In genomic region chr1:19208710-19209438, GRCh38 we compare ENCODE assay signal across 8 cellular contexts. TPM values are rescaled to one million over a fixed set of nuclear protein-coding genes. Genes with fewer than 3 reads are reported as not detected.
DNase-seq lines count a peak whose midpoint lies in the region; ATAC-seq and TF ChIP-seq lines count a peak whose summit lies in the region.

No MANE protein-coding gene starts in this region.

- H3K27me3 Mint-ChIP-seq in H9 (ENCODE audit: low read depth) (no peaks in the 10 kb centered on the region), activated B cell treated with CpG ODN at 0.5 μM for 24 hours (no peaks in the 10 kb centered on the region)
- no peaks in the 10 kb centered on the region for H3K27me3 Mint-ChIP-seq in stimulated activated memory B cell treated with anti-CD40 and anti-IgM and Interleukin-4, amounts not matched to agents 10 μg/mL and 1 μg/mL and 100 μg/mL, for 72 hours

- H2BK120ac ChIP-seq in H9 (ENCODE audit: low read depth, low read length, poor library complexity, severe bottlenecking) = no peak overlapping the region

- DNase-seq in H9 = no peak
- no peak for DNase-seq in activated B cell treated with CpG ODN at 0.5 μM for 24 hours
- no peak for DNase-seq in right cardiac atrium
- no peak for DNase-seq in medulla oblongata (ENCODE audit: extremely low spot score)
- DNase-seq in NCI-H2107 treated with DMSO at 0.1 percent for 48 hours (lab: John Stamatoyannopoulos, UW; ENCODE audit: unreplicated experiment) = no peak

- H3K36me3 Mint-ChIP-seq in H9 (ENCODE audit: insufficient read depth in 1 of 3, low read depth in 3 of 3) (peaks cover 0 to 10% (median 5%) of the 10 kb centered on the region in 3 experiments; a peak in 6 of 7 replicates), activated B cell treated with CpG ODN at 0.5 μM for 24 hours (ENCODE audit: low read depth) (peaks cover 50% of the 10 kb centered on the region)
- peaks cover 12% of the 10 kb centered on the region for H3K36me3 Mint-ChIP-seq in stimulated activated memory B cell treated with anti-CD40 and anti-IgM and Interleukin-4, amounts not matched to agents 10 μg/mL and 1 μg/mL and 100 μg/mL, for 72 hours

- no peaks in the 10 kb centered on the region; the same call in 1 of the 2 replicates for H3K4me1 ChIP-seq in H9 (ENCODE audit: insufficient read depth, low read length)
- peaks cover 7% of the 10 kb centered on the region for H3K4me1 ChIP-seq in right cardiac atrium (ENCODE audit: control insufficient read depth, insufficient read depth, low read length)

- H3K4me1 Mint-ChIP-seq in H9 (peaks cover 27 to 28% of the 10 kb centered on the region in 2 experiments), activated B cell treated with CpG ODN at 0.5 μM for 24 hours (peaks cover 67% of the 10 kb centered on the region)
- peaks cover 68% of the 10 kb centered on the region for H3K4me1 Mint-ChIP-seq in stimulated activated memory B cell treated with anti-CD40 and anti-IgM and Interleukin-4, amounts not matched to agents 10 μg/mL and 1 μg/mL and 100 μg/mL, for 72 hours

- H3K23me2 ChIP-seq in H9 (ENCODE audit: insufficient read length, low read depth, low read length, poor library complexity, severe bottlenecking) = peaks cover 11% of the 10 kb centered on the region

- H2BK20ac ChIP-seq in H9 (ENCODE audit: low read depth, low read length, poor library complexity, severe bottlenecking) = no peak overlapping the region

- intact Hi-C loops in activated B cell treated with CpG ODN at 0.5 μM for 24 hours (cut with micrococcal nuclease) (no loop called here), right cardiac atrium (cut with DNase I) (loop anchor here in 1 of 4 donors (10.0 kb wide), 1 partner anchor 446 kb away; no protein-coding TSS in a partner anchor)

- H3K4ac ChIP-seq in H9 (ENCODE audit: low read depth, low read length) = no peak overlapping the region

- no peak overlapping the region for H2AFZ ChIP-seq in H9 (ENCODE audit: low read length)

- no peak overlapping the region for H3K18ac ChIP-seq in H9 (ENCODE audit: insufficient read length, low read depth, low read length)

- CTCF ChIA-PET in activated B cell treated with CpG ODN at 0.5 μM for 24 hours (lab: Charles Lee) = no interaction called here

- peaks cover 51% of the 10 kb centered on the region for H3K79me2 ChIP-seq in H9 (ENCODE audit: insufficient read depth, low read length)

- no peaks in the 10 kb centered on the region for H3K27me3 ChIP-seq in H9 (ENCODE audit: insufficient read depth, low read length)
- H3K27me3 ChIP-seq in right cardiac atrium (ENCODE audit: control insufficient read depth, insufficient read depth) = no peaks in the 10 kb centered on the region

- H2BK5ac ChIP-seq in H9 (ENCODE audit: insufficient read length, low read length) = no peak overlapping the region

- no peak overlapping the region for H3K23ac ChIP-seq in H9 (ENCODE audit: insufficient read length, low read depth, low read length)

- no peak overlapping the region for H2AK5ac ChIP-seq in H9 (ENCODE audit: insufficient read length, low read length)

- H3K27ac Mint-ChIP-seq in H9 (peak overlapping the region; percentile 84 to 98 (median 97)), activated B cell treated with CpG ODN at 0.5 μM for 24 hours (peak overlapping the region; percentile 96)
- peak overlapping the region; percentile 89 for H3K27ac Mint-ChIP-seq in stimulated activated memory B cell treated with anti-CD40 and anti-IgM and Interleukin-4, amounts not matched to agents 10 μg/mL and 1 μg/mL and 100 μg/mL, for 72 hours

- peak overlapping the region; percentile 99 for H3K4me2 ChIP-seq in H9 (ENCODE audit: insufficient read depth, insufficient read length, low read length)

- POLR2A ChIA-PET in activated B cell treated with CpG ODN at 0.5 μM for 24 hours (lab: Charles Lee) = interaction anchor here (0.7 to 3.7 kb wide), 5 partner anchors 10 to 43 kb away, joined by 3 to 22 read pairs (median 4); partner anchors contain the start of genes EMC1 and MRTO4

- no peak for ATAC-seq in activated B cell treated with CpG ODN at 0.5 μM for 24 hours (ENCODE audit: low read depth)
- no peak for ATAC-seq in right cardiac atrium
- ATAC-seq in stimulated activated memory B cell treated with anti-CD40 and anti-IgM and Interleukin-4, amounts not matched to agents 10 μg/mL and 1 μg/mL and 100 μg/mL, for 72 hours = no peak
- no peak for ATAC-seq in GM21390 (IDR thresholded peaks at IDR 0.05; ENCODE audit: unreplicated experiment)
- ATAC-seq in HG02884 (IDR thresholded peaks at IDR 0.05; ENCODE audit: unreplicated experiment) = no peak

- no peak for TF ChIP-seq CTCF in H9 (conservative IDR thresholded peaks at IDR 0.05)
- no peak for TF ChIP-seq CTCF in activated B cell treated with CpG ODN at 0.5 μM for 24 hours (IDR thresholded peaks at IDR 0.05)

- peak overlapping the region; percentile 57 for H3K56ac ChIP-seq in H9 (ENCODE audit: insufficient read length, low read depth, low read length)

- H3T11ph ChIP-seq in H9 (ENCODE audit: low read length) = no peak overlapping the region

- H3K9ac ChIP-seq in H9 (ENCODE audit: extremely low read depth, insufficient read length, low read length) = peak overlapping the region; percentile 92

- peak overlapping the region; percentile 82 to 90 for H3K4me3 Mint-ChIP-seq in H9
- peak overlapping the region; percentile 95 for H3K4me3 Mint-ChIP-seq in activated B cell treated with CpG ODN at 0.5 μM for 24 hours
- H3K4me3 Mint-ChIP-seq in stimulated activated memory B cell treated with anti-CD40 and anti-IgM and Interleukin-4, amounts not matched to agents 10 μg/mL and 1 μg/mL and 100 μg/mL, for 72 hours = peak overlapping the region; percentile 81

- H4K20me1 ChIP-seq in H9 (ENCODE audit: control insufficient read depth, insufficient read depth, insufficient read length) = no peaks in the 10 kb centered on the region

- peak overlapping the region; percentile 15 for H3K27ac ChIP-seq in H9 (ENCODE audit: insufficient read length, low read depth, low read length)
- no peak overlapping the region for H3K27ac ChIP-seq in right cardiac atrium (ENCODE audit: low read length)

- H4K5ac ChIP-seq in H9 (ENCODE audit: insufficient read length, low read depth, low read length) = peak overlapping the region; percentile 46

- no CpG with 5 or more reads among the region's 8 CpGs for WGBS in H9 (ENCODE audit: extremely low coverage, insufficient read length, low lambda C conversion rate)
- 15% methylated on average over 8 of the region's 8 CpGs for WGBS in right cardiac atrium

- H3K79me1 ChIP-seq in H9 (ENCODE audit: insufficient read depth, low read depth, low read length, poor library complexity, severe bottlenecking) = peaks cover 10% of the 10 kb centered on the region

- peak overlapping the region; percentile 94; the same call in 1 of the 2 replicates for H3K14ac ChIP-seq in H9 (ENCODE audit: insufficient read depth, low read length)

- no peak overlapping the region for H2BK15ac ChIP-seq in H9 (ENCODE audit: low read depth, low read length)

- H2BK12ac ChIP-seq in H9 (ENCODE audit: insufficient read length, low read depth, low read length) = no peak overlapping the region

- H3K9me3 Mint-ChIP-seq in H9 (no peaks in the 10 kb centered on the region), activated B cell treated with CpG ODN at 0.5 μM for 24 hours (no peaks in the 10 kb centered on the region)
- H3K9me3 Mint-ChIP-seq in stimulated activated memory B cell treated with anti-CD40 and anti-IgM and Interleukin-4, amounts not matched to agents 10 μg/mL and 1 μg/mL and 100 μg/mL, for 72 hours = no peaks in the 10 kb centered on the region

- no peaks in the 10 kb centered on the region for H3K9me3 ChIP-seq in H9 (ENCODE audit: control insufficient read depth, low read depth, low read length)
- H3K9me3 ChIP-seq in right cardiac atrium (ENCODE audit: control insufficient read depth, low read length) = no peaks in the 10 kb centered on the region

- H3K4me3 ChIP-seq in right cardiac atrium (ENCODE audit: low read length) = peak overlapping the region; percentile 88

- H4K91ac ChIP-seq in H9 (ENCODE audit: insufficient read length, low read depth, low read length) = no peak overlapping the region

- no peak overlapping the region for H4K8ac ChIP-seq in H9 (replicated peaks; ENCODE audit: insufficient read length, low read depth, low read length)

RNA-seq across cellular contexts. Expression of gene UBR4, which starts 1.2 kb away (rescaled TPM):
- total RNA-seq in H9 (2021) = 118 and 131 TPM in 2 replicates
- 221 and 262 TPM in 2 replicates for total RNA-seq in activated B cell treated with CpG ODN at 0.5 μM for 24 hours
- total RNA-seq in right cardiac atrium = 10 to 100 TPM; 48.9 to 70.3 (median 63.7) TPM
- polyA plus RNA-seq in right cardiac atrium = 64.5 TPM

RNA-seq across cellular contexts. Expression of gene EMC1, which starts 42.5 kb away (rescaled TPM):
- total RNA-seq in H9 (2021) (58.3 and 60.0 TPM in 2 replicates), activated B cell treated with CpG ODN at 0.5 μM for 24 hours (40.0 and 42.7 TPM in 2 replicates), right cardiac atrium (10 to 100 TPM; 25.9 to 31.9 (median 30.8) TPM)
- polyA plus RNA-seq in right cardiac atrium = 11.5 TPM

RNA-seq across cellular contexts. Expression of gene MRTO4, which starts 42.7 kb away (rescaled TPM):
- total RNA-seq in H9 (2021) = 78.3 and 79.1 TPM in 2 replicates
- 61.5 and 73.1 TPM in 2 replicates for total RNA-seq in activated B cell treated with CpG ODN at 0.5 μM for 24 hours
- 10 to 100 TPM; 10.1 to 21.1 (median 12.1) TPM for total RNA-seq in right cardiac atrium
- 14.8 TPM for polyA plus RNA-seq in right cardiac atrium
